ENCODE assay signal across 19 cellular contexts in the genomic region with DNA sequence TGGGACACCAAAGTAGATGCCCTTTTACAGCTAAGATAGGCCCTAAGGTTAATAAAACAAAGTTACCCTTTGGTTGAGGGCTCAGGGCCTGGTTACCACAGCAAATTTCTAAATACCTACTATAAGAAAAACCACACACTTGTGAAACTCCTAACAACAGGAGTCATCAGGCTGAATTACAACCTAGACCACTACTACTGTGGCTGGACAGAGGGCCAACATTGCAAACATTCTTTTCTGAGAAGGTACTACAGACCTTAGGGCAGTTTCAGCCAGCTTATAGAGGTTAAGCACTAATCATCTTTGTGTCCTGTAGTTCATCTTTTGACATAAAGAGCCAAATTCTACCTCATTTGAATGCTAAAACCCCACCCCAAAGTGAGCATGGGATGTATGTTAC.
"Had no signal": no experiment of that assay in that cellular context is flagged by ENCODE, and none has a peak within 500 bp of the region (broad histone marks: within the 10 kb centered on the region; RNA-seq: fewer than 3 reads in every experiment).

No MANE protein-coding gene starts in this region.

- H3K27ac ChIP-seq: esophagus muscularis mucosa, testis, WERI-Rb-1 had no signal

- H3K9me3 ChIP-seq: esophagus muscularis mucosa, testis had no signal

- H3K4me1 Mint-ChIP-seq: activated naive CD8-positive, alpha-beta T cell treated with anti-CD3 and anti-CD28 coated beads, Interleukin-2, amount 50 U/mL, for 24 hours; immature natural killer cell; natural killer cell had no signal

- H3K27me3 Mint-ChIP-seq: activated CD8-positive, alpha-beta T cell treated with anti-CD3 and anti-CD28 coated beads for 36 hours; activated naive CD8-positive, alpha-beta T cell treated with anti-CD3 and anti-CD28 coated beads, Interleukin-2, amount 50 U/mL, for 24 hours; progenitor cell of endocrine pancreas; stimulated activated naive CD8-positive, alpha-beta T cell treated with anti-CD3 and anti-CD28 coated beads, Interleukin-15, Interleukin-2, amounts not matched to agents 100 ng/mL and 50 ng/mL, for 24 hours had no signal

- H3K27me3 ChIP-seq: esophagus muscularis mucosa, testis had no signal

- H3K4me3 Mint-ChIP-seq: activated CD8-positive, alpha-beta T cell treated with anti-CD3 and anti-CD28 coated beads for 36 hours; activated naive CD8-positive, alpha-beta T cell treated with anti-CD3 and anti-CD28 coated beads, Interleukin-2, amount 50 U/mL, for 24 hours; activated T-helper 1 cell treated with anti-CD3 and anti-CD28 coated beads, Interleukin-12 subunit alpha, Interleukin-12 subunit beta, Interleukin-2, Interleukin-4 antibody, amounts not matched to agents 30 ng/mL and 10 ng/mL and 1 ng/mL, durations not matched to agents 14 hours and 24 hours and 36 hours; brain; immature natural killer cell; natural killer cell; stimulated activated naive CD8-positive, alpha-beta T cell treated with anti-CD3 and anti-CD28 coated beads, Interleukin-15, Interleukin-2, amounts not matched to agents 100 ng/mL and 50 ng/mL, for 24 hours had no signal

- H3K4me3 ChIP-seq: esophagus muscularis mucosa, testis had no signal

- FAIRE-seq: endometrium had no signal

- H3K36me3 Mint-ChIP-seq: brain, immature natural killer cell, natural killer cell had no signal

- DNase-seq: activated CD4-positive, alpha-beta T cell treated with anti-CD3 and anti-CD28 coated beads for 4 hours; activated CD8-positive, alpha-beta T cell treated with anti-CD3 and anti-CD28 coated beads for 36 hours; activated naive CD4-positive, alpha-beta T cell; activated naive CD8-positive, alpha-beta T cell treated with anti-CD3 and anti-CD28 coated beads, Interleukin-2, amount 50 U/mL, for 24 hours; glutamatergic neuron; immature natural killer cell; left colon; natural killer cell; occipital lobe; stimulated activated CD4-positive, alpha-beta T cell treated with anti-CD3 and anti-CD28 coated beads, Interleukin-4, amount 100 ng/mL, for 24 hours; T-helper 1 cell; testis; WERI-Rb-1 had no signal

- H3K4me1 ChIP-seq: esophagus muscularis mucosa, testis had no signal

- H3K9me3 Mint-ChIP-seq: activated CD8-positive, alpha-beta T cell treated with anti-CD3 and anti-CD28 coated beads for 36 hours; activated T-helper 1 cell treated with anti-CD3 and anti-CD28 coated beads, Interleukin-12 subunit alpha, Interleukin-12 subunit beta, Interleukin-2, Interleukin-4 antibody, amounts not matched to agents 30 ng/mL and 10 ng/mL and 1 ng/mL, durations not matched to agents 14 hours and 24 hours and 36 hours; stimulated activated naive CD8-positive, alpha-beta T cell treated with anti-CD3 and anti-CD28 coated beads, Interleukin-15, Interleukin-2, amounts not matched to agents 100 ng/mL and 50 ng/mL, for 24 hours had no signal

- H3K36me3 ChIP-seq: esophagus muscularis mucosa, WERI-Rb-1 had no signal

- H3K27ac Mint-ChIP-seq: activated CD8-positive, alpha-beta T cell treated with anti-CD3 and anti-CD28 coated beads for 36 hours; activated naive CD8-positive, alpha-beta T cell treated with anti-CD3 and anti-CD28 coated beads, Interleukin-2, amount 50 U/mL, for 24 hours; activated T-helper 1 cell treated with anti-CD3 and anti-CD28 coated beads, Interleukin-12 subunit alpha, Interleukin-12 subunit beta, Interleukin-2, Interleukin-4 antibody, amounts not matched to agents 30 ng/mL and 10 ng/mL and 1 ng/mL, durations not matched to agents 14 hours and 24 hours and 36 hours; immature natural killer cell; natural killer cell; progenitor cell of endocrine pancreas; stimulated activated naive CD8-positive, alpha-beta T cell treated with anti-CD3 and anti-CD28 coated beads, Interleukin-15, Interleukin-2, amounts not matched to agents 100 ng/mL and 50 ng/mL, for 24 hours had no signal
